Comparison of ENCODE assay signal across 9 cellular contexts in genomic region chr17:50719924-50720805, GRCh38. TPM values are rescaled to one million over a fixed set of nuclear protein-coding genes. Genes with fewer than 3 reads are reported as not detected.
DNase-seq lines count a peak whose midpoint lies in the region; ATAC-seq and TF ChIP-seq lines count a peak whose summit lies in the region.
"Had no signal": no experiment of that assay in that cellular context is flagged by ENCODE, and none has a peak within 500 bp of the region (broad histone marks: within the 10 kb centered on the region; RNA-seq: fewer than 3 reads in every experiment).

No MANE protein-coding gene starts in this region.

- no peaks in the 10 kb centered on the region for H3K27me3 ChIP-seq in CD4-positive, alpha-beta T cell (ENCODE audit: control insufficient read depth, insufficient read depth, low read length)
- no peaks in the 10 kb centered on the region for H3K27me3 ChIP-seq in mammary epithelial cell (ENCODE audit: insufficient read depth, low read length)

- peak overlapping the region; percentile 86 for H3K27ac Mint-ChIP-seq in CD4-positive, alpha-beta T cell

- H3K27ac ChIP-seq in CD4-positive, alpha-beta T cell (ENCODE audit: low read depth, low read length) = peak overlapping the region; percentile 97
- peak overlapping the region; percentile 97 for H3K27ac ChIP-seq in mammary epithelial cell (ENCODE audit: insufficient read depth, low read depth, low read length)

- H3K79me2 ChIP-seq in mammary epithelial cell (ENCODE audit: insufficient read depth, low read length) = peaks cover 58% of the 10 kb centered on the region

- dilution Hi-C loops in mammary epithelial cell (cut with HindIII; ENCODE audit: low sequenced_read_pairs) = no loop called here

- peak overlapping the region; percentile 98 for H3K9ac ChIP-seq in mammary epithelial cell (ENCODE audit: insufficient read depth, low read length)

- no peaks in the 10 kb centered on the region for H3K27me3 Mint-ChIP-seq in CD4-positive, alpha-beta T cell

- H3K4me1 ChIP-seq in mammary epithelial cell (ENCODE audit: insufficient read depth, low read length) = peaks cover 18% of the 10 kb centered on the region
- peaks cover 36% of the 10 kb centered on the region for H3K4me1 ChIP-seq in mucosa of descending colon (ENCODE audit: low read depth)

- H4K20me1 ChIP-seq in mammary epithelial cell (ENCODE audit: insufficient read depth, low read length) = peaks cover 16% of the 10 kb centered on the region

- H3K4me3 Mint-ChIP-seq in CD4-positive, alpha-beta T cell = peak overlapping the region; percentile 95

- no peak for DNase-seq in CD4-positive, alpha-beta T cell
- DNase-seq in LNCaP clone FGC (ENCODE audit: low read depth) (no peak), mammary epithelial cell (no peak), mucosa of descending colon (no peak), NCI-H1436 treated with DMSO at 0.1 percent for 48 hours (lab: John Stamatoyannopoulos, UW) (no peak), cortex of kidney (lab: John Stamatoyannopoulos, UW) (no peak), activated gamma-delta T cell (lab: John Stamatoyannopoulos, UW) (no peak)
- DNase-seq in activated CD4-positive, CD25-positive, alpha-beta regulatory T cell (lab: John Stamatoyannopoulos, UW) = no peak

- BruUV-seq in mammary epithelial cell (replicated peaks; lab: Mats Ljungman, UMichigan) = TSS peak; percentile 36

- no peaks in the 10 kb centered on the region for H3K9me3 ChIP-seq in CD4-positive, alpha-beta T cell (ENCODE audit: control insufficient read depth, low read length)
- H3K9me3 ChIP-seq in mammary epithelial cell (replicated peaks; ENCODE audit: insufficient read depth, low read length) = no peaks in the 10 kb centered on the region
- H3K9me3 ChIP-seq in mucosa of descending colon = no peaks in the 10 kb centered on the region

- no peak for TF ChIP-seq CTCF in CD4-positive, alpha-beta T cell (IDR thresholded peaks at IDR 0.05)
- TF ChIP-seq CTCF in LNCaP clone FGC (IDR thresholded peaks at IDR 0.05; ENCODE audit: control insufficient read depth, extremely low read depth, insufficient read depth) (no peak), mammary epithelial cell (conservative IDR thresholded peaks at IDR 0.05 in 1 of 2, IDR thresholded peaks at IDR 0.05 in 1 of 2; ENCODE audit: extremely low read depth in 1 of 2, insufficient read depth in 1 of 2, low read depth in 1 of 2, low read length in 2 of 2) (no peak), mucosa of descending colon (IDR thresholded peaks at IDR 0.05) (no peak)

- POLR2A ChIA-PET in CD4-positive, alpha-beta T cell (lab: Charles Lee) = interaction anchor here (0.8 to 4.4 kb wide), 13 partner anchors 7 to 433 kb away, joined by 3 to 82 read pairs (median 5); partner anchors contain the start of genes ANKRD40, CACNA1G, LRRC59 and NME1

- WGBS in mammary epithelial cell (ENCODE audit: low coverage, missing lambda C conversion rate) = 4% methylated on average over 15 of the region's 25 CpGs

- H3K36me3 Mint-ChIP-seq in CD4-positive, alpha-beta T cell (ENCODE audit: low read depth) = peaks cover 31% of the 10 kb centered on the region

- H3K4me1 Mint-ChIP-seq in CD4-positive, alpha-beta T cell (ENCODE audit: low read depth) = peaks cover 34% of the 10 kb centered on the region

- ATAC-seq in CD4-positive, alpha-beta T cell (ENCODE audit: poor library complexity) = no peak
- no peak for ATAC-seq in mucosa of descending colon

- H3K4me3 ChIP-seq in LNCaP clone FGC (ENCODE audit: low read depth, low read length) = peak overlapping the region; percentile 99
- peak overlapping the region; percentile 85 to 99 (median 86) for H3K4me3 ChIP-seq in mammary epithelial cell (replicated peaks in 1 of 3; ENCODE audit: insufficient read depth in 1 of 3, low read depth in 2 of 3, low read length in 3 of 3)
- peak overlapping the region; percentile 88 for H3K4me3 ChIP-seq in mucosa of descending colon

- CTCF ChIA-PET in CD4-positive, alpha-beta T cell (lab: Charles Lee) = interaction anchor here (1.2 kb wide), 1 partner anchor 323 kb away, joined by 3 read pairs; the partner anchor contains the start of gene LRRC59
- CTCF ChIA-PET in mammary epithelial cell (lab: Charles Lee; ENCODE audit: low non-redundant PET) = no interaction called here

- no peaks in the 10 kb centered on the region for H3K9me3 Mint-ChIP-seq in CD4-positive, alpha-beta T cell

- H3K36me3 ChIP-seq in mammary epithelial cell (ENCODE audit: insufficient read depth, low read length) (peaks cover 3% of the 10 kb centered on the region), mucosa of descending colon (ENCODE audit: low read depth) (no peaks in the 10 kb centered on the region)

- H2AFZ ChIP-seq in mammary epithelial cell (ENCODE audit: low read depth, low read length) = peak overlapping the region; percentile 96

- intact Hi-C loops in CD4-positive, alpha-beta T cell (cut with DNase I, micrococcal nuclease) = loop anchor here (1.0 to 5.0 kb wide), 3 partner anchors 12 to 432 kb away; partner anchors contain the start of genes ANKRD40 (in 1 of the 2) and NME1 (in 1 of the 2)
- intact Hi-C loops in mammary epithelial cell (cut with micrococcal nuclease) = loop anchor here (1.0 to 5.0 kb wide), 2 partner anchors 13 to 232 kb away; partner anchors contain the start of gene ANKRD40
- intact Hi-C loops in mucosa of descending colon (cut with DNase I, micrococcal nuclease) = no loop called here

- H3K4me2 ChIP-seq in mammary epithelial cell (ENCODE audit: insufficient read depth, low read depth, low read length) = peak overlapping the region; percentile 99

- in situ Hi-C loops in mammary epithelial cell (cut with MboI; ENCODE audit: low sequenced_read_pairs in 2 of 2) = no loop called here

RNA-seq across cellular contexts. Expression of gene LUC7L3, which starts 0.8 kb away (rescaled TPM):
- total RNA-seq in CD4-positive, alpha-beta T cell = 100 to 1,000 TPM; 116 to 126 TPM
- 10 to 100 TPM; 13.5 to 83.9 TPM for total RNA-seq in mammary epithelial cell
- polyA plus RNA-seq in mammary epithelial cell = 54.1 TPM
- 21.9 TPM for polyA minus RNA-seq in mammary epithelial cell
- 100 to 1,000 TPM in 2 of 3 donors, 10 to 100 TPM in 1; 91.0 to 122 (median 114) TPM for total RNA-seq in mucosa of descending colon

RNA-seq across cellular contexts. Expression of gene ANKRD40, which starts 12.5 kb away (rescaled TPM):
- total RNA-seq in CD4-positive, alpha-beta T cell = 10 to 100 TPM; 22.8 to 24.0 TPM
- total RNA-seq in mammary epithelial cell = 10 to 100 TPM; 36.3 to 38.5 TPM
- polyA plus RNA-seq in mammary epithelial cell = 28.3 TPM
- 30.4 TPM for polyA minus RNA-seq in mammary epithelial cell
- 10 to 100 TPM; 26.8 to 86.0 (median 29.6) TPM for total RNA-seq in mucosa of descending colon

RNA-seq across cellular contexts. Expression of gene ANKRD40CL, which starts 47.2 kb away (rescaled TPM):
- total RNA-seq in CD4-positive, alpha-beta T cell = not detected
- total RNA-seq in mammary epithelial cell (not detected), mucosa of descending colon (10 to 100 TPM; 32.2 to 96.7 (median 57.6) TPM)
- polyA plus RNA-seq in mammary epithelial cell = not detected
- polyA minus RNA-seq in mammary epithelial cell = not detected
- total RNA-seq: LHCN-M2 had no signal

Comparison
In these comparisons a context has a peak if more than half of its experiments do, and no peak if none do; other contexts are left out.
1. RNA of gene ANKRD40CL, which starts 47.2 kb away (total RNA-seq): 32.2 to 96.7 TPM in mucosa of descending colon; not detected in CD4-positive, alpha-beta T cell and not detected in mammary epithelial cell; every median in the first group is over 10 times any median in the second.
2. intact Hi-C loops: an anchor here in CD4-positive, alpha-beta T cell (1.0 to 5.0 kb wide) and mammary epithelial cell (1.0 to 5.0 kb wide); none called in mucosa of descending colon.
3. Peak in every context shown above with its lines, with median percentiles within 50 percentile points of each other: H3K4me3 ChIP-seq.